ENCODE assay signal across 1 cellular context in genomic region chr12:31715283-31715825, GRCh38.
TF ChIP-seq lines count a peak whose summit lies in the region.

No MANE protein-coding gene starts in this region.

TF ChIP-seq in K562, 482 proteins besides CTCF, POLR2A, EP300 and RAD21 (continued from another document and continues in another):
- TF ChIP-seq, protein P1, sequence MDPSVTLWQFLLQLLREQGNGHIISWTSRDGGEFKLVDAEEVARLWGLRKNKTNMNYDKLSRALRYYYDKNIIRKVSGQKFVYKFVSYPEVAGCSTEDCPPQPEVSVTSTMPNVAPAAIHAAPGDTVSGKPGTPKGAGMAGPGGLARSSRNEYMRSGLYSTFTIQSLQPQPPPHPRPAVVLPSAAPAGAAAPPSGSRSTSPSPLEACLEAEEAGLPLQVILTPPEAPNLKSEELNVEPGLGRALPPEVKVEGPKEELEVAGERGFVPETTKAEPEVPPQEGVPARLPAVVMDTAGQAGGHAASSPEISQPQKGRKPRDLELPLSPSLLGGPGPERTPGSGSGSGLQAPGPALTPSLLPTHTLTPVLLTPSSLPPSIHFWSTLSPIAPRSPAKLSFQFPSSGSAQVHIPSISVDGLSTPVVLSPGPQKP (CRISPR knock-in tag; IDR thresholded peaks at IDR 0.05) = no peak
- TF ChIP-seq MAX (CRISPR knock-in tag; IDR thresholded peaks at IDR 0.05) (no peak), PML (IDR thresholded peaks at IDR 0.05; ENCODE audit: low read length) (peak; percentile 86), ZNF764 (CRISPR knock-in tag; IDR thresholded peaks at IDR 0.05; ENCODE audit: low read depth) (no peak), MAZ (CRISPR knock-in tag; conservative IDR thresholded peaks at IDR 0.05 in 1 of 2, IDR thresholded peaks at IDR 0.05 in 1 of 2) (peak in 1 of 2 experiments; percentile 65; a peak in 2 of 4 replicates), RBM39 (optimal IDR thresholded peaks at IDR 0.05; ENCODE audit: low read depth, low read length) (no peak), GATA2 (CRISPR knock-in tag; IDR thresholded peaks at IDR 0.05) (peak; percentile 96), TCF15 (CRISPR knock-in tag; IDR thresholded peaks at IDR 0.05) (no peak), ZBTB12 (CRISPR knock-in tag; IDR thresholded peaks at IDR 0.05) (no peak), PHTF2 (CRISPR knock-in tag; IDR thresholded peaks at IDR 0.05) (no peak), BCL6 (CRISPR knock-in tag; IDR thresholded peaks at IDR 0.05) (no peak), E2F3 (CRISPR knock-in tag; IDR thresholded peaks at IDR 0.05) (no peak), SRSF7 (optimal IDR thresholded peaks at IDR 0.05; ENCODE audit: low read depth, low read length) (no peak), MEF2D (tag; conservative IDR thresholded peaks at IDR 0.05; ENCODE audit: low read depth) (peak; percentile 76; the same call in 1 of the 2 replicates), DEAF1 (CRISPR knock-in tag; IDR thresholded peaks at IDR 0.05) (no peak), CUX1 (CRISPR knock-in tag; IDR thresholded peaks at IDR 0.05) (no peak), RB1 (IDR thresholded peaks at IDR 0.05; ENCODE audit: low read depth) (no peak), CBX5 (IDR thresholded peaks at IDR 0.05; ENCODE audit: borderline replicate concordance, low read depth) (no peak), KLF6 (CRISPR knock-in tag; IDR thresholded peaks at IDR 0.05; ENCODE audit: borderline replicate concordance) (no peak), TSC22D4 (tag; IDR thresholded peaks at IDR 0.05) (no peak), NR2F6 (CRISPR knock-in tag; IDR thresholded peaks at IDR 0.05) (no peak), ARID3B (CRISPR knock-in tag; IDR thresholded peaks at IDR 0.05; ENCODE audit: borderline replicate concordance) (no peak), ILF3 (IDR thresholded peaks at IDR 0.05; ENCODE audit: borderline replicate concordance) (no peak), ZNF239 (CRISPR knock-in tag; IDR thresholded peaks at IDR 0.05) (no peak; the same call in 1 of the 2 replicates), COPS2 (conservative IDR thresholded peaks at IDR 0.05) (no peak), CREBBP (IDR thresholded peaks at IDR 0.05; ENCODE audit: low read depth, low read length) (no peak), TCF7L2 (IDR thresholded peaks at IDR 0.05; ENCODE audit: low read depth, low read length) (no peak), NEUROD1 (IDR thresholded peaks at IDR 0.05; ENCODE audit: borderline replicate concordance, low read depth, low read length, partially characterized antibody) (peak; percentile 78), WHSC1 (IDR thresholded peaks at IDR 0.05; ENCODE audit: low read length) (no peak), NCOA1 (IDR thresholded peaks at IDR 0.05; ENCODE audit: low read depth) (peak; percentile 66; the same call in 1 of the 2 replicates), ZNF133 (CRISPR knock-in tag; IDR thresholded peaks at IDR 0.05) (no peak), KDM2B (CRISPR knock-in tag; IDR thresholded peaks at IDR 0.05) (no peak), ARNT (IDR thresholded peaks at IDR 0.05) (peak in 1 of 2 experiments; percentile 75; a peak in 3 of 4 replicates), NCOA6 (IDR thresholded peaks at IDR 0.05) (no peak)
- TF ChIP-seq, protein P2, sequence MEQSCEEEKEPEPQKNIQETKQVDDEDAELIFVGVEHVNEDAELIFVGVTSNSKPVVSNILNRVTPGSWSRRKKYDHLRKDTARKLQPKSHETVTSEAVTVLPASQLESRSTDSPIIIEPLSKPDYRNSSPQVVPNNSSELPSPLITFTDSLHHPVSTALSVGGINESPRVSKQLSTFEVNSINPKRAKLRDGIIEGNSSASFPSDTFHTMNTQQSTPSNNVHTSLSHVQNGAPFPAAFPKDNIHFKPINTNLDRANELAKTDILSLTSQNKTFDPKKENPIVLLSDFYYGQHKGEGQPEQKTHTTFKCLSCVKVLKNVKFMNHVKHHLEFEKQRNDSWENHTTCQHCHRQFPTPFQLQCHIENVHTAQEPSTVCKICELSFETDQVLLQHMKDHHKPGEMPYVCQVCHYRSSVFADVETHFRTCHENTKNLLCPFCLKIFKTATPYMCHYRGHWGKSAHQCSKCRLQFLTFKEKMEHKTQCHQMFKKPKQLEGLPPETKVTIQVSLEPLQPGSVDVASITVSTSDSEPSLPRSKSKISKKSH (CRISPR knock-in tag; IDR thresholded peaks at IDR 0.05) = no peak
- TF ChIP-seq, protein P3, sequence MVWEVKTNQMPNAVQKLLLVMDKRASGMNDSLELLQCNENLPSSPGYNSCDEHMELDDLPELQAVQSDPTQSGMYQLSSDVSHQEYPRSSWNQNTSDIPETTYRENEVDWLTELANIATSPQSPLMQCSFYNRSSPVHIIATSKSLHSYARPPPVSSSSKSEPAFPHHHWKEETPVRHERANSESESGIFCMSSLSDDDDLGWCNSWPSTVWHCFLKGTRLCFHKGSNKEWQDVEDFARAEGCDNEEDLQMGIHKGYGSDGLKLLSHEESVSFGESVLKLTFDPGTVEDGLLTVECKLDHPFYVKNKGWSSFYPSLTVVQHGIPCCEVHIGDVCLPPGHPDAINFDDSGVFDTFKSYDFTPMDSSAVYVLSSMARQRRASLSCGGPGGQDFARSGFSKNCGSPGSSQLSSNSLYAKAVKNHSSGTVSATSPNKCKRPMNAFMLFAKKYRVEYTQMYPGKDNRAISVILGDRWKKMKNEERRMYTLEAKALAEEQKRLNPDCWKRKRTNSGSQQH (CRISPR knock-in tag; IDR thresholded peaks at IDR 0.05) = peak; percentile 41; the same call in 1 of the 2 replicates
- TF ChIP-seq, protein P4, sequence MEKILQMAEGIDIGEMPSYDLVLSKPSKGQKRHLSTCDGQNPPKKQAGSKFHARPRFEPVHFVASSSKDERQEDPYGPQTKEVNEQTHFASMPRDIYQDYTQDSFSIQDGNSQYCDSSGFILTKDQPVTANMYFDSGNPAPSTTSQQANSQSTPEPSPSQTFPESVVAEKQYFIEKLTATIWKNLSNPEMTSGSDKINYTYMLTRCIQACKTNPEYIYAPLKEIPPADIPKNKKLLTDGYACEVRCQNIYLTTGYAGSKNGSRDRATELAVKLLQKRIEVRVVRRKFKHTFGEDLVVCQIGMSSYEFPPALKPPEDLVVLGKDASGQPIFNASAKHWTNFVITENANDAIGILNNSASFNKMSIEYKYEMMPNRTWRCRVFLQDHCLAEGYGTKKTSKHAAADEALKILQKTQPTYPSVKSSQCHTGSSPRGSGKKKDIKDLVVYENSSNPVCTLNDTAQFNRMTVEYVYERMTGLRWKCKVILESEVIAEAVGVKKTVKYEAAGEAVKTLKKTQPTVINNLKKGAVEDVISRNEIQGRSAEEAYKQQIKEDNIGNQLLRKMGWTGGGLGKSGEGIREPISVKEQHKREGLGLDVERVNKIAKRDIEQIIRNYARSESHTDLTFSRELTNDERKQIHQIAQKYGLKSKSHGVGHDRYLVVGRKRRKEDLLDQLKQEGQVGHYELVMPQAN (IDR thresholded peaks at IDR 0.05; ENCODE audit: borderline replicate concordance) = peak; percentile 43; the same call in 1 of the 2 replicates
- TF ChIP-seq, protein P5, sequence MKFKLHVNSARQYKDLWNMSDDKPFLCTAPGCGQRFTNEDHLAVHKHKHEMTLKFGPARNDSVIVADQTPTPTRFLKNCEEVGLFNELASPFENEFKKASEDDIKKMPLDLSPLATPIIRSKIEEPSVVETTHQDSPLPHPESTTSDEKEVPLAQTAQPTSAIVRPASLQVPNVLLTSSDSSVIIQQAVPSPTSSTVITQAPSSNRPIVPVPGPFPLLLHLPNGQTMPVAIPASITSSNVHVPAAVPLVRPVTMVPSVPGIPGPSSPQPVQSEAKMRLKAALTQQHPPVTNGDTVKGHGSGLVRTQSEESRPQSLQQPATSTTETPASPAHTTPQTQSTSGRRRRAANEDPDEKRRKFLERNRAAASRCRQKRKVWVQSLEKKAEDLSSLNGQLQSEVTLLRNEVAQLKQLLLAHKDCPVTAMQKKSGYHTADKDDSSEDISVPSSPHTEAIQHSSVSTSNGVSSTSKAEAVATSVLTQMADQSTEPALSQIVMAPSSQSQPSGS (CRISPR knock-in tag; IDR thresholded peaks at IDR 0.05) = no peak
- TF ChIP-seq, protein P6, sequence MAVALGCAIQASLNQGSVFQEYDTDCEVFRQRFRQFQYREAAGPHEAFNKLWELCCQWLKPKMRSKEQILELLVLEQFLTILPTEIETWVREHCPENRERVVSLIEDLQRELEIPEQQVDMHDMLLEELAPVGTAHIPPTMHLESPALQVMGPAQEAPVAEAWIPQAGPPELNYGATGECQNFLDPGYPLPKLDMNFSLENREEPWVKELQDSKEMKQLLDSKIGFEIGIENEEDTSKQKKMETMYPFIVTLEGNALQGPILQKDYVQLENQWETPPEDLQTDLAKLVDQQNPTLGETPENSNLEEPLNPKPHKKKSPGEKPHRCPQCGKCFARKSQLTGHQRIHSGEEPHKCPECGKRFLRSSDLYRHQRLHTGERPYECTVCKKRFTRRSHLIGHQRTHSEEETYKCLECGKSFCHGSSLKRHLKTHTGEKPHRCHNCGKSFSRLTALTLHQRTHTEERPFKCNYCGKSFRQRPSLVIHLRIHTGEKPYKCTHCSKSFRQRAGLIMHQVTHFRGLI (CRISPR knock-in tag; IDR thresholded peaks at IDR 0.05) = no peak
- TF ChIP-seq, protein P7, sequence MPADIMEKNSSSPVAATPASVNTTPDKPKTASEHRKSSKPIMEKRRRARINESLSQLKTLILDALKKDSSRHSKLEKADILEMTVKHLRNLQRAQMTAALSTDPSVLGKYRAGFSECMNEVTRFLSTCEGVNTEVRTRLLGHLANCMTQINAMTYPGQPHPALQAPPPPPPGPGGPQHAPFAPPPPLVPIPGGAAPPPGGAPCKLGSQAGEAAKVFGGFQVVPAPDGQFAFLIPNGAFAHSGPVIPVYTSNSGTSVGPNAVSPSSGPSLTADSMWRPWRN (IDR thresholded peaks at IDR 0.05; ENCODE audit: low read depth) = no peak
